In the genomic region with DNA sequence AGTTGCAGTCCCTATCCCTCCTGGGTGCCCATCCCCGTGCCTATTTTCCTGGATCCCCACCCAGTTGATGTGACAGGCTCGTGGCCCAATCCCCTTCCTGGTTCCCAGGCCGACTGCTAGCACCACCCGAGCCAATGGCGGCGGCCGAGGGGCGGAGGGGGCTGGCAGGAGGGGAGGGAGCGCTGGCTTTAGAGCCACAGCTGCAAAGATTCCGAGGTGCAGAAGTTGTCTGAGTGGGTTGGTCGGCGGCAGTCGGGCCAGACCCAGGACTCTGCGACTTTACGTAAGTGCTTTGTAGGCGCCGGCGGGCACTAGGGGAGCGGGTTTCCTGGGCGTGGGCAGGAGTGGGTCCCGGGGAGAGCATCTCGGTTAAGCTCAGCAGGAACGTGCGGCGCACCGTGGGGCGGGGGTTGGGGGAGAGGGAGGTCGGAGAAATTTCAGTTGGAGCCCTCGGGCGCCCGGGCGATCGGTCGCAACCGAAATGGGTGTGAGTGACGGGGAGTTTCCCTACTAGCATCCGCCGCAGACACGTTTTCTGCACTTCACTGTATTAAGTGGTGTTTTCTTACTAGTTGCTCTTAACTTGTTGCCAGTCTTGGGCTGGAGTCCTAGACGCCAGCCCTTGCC, we compare ENCODE assay signal across 7 cellular contexts. TPM values are rescaled to one million over a fixed set of nuclear protein-coding genes. Genes with fewer than 3 reads are reported as not detected.
DNase-seq lines count a peak whose midpoint lies in the region; ATAC-seq, FAIRE-seq and TF ChIP-seq lines count a peak whose summit lies in the region.

Gene PLS3, plus strand, starts transcription at position 197 of the 627 bp plus-strand sequence. CDS start 49,077 bp downstream, outside the sequence.

- FAIRE-seq in astrocyte (lab: Jason Lieb, UNC) = no peak

- H3K4me2 ChIP-seq in astrocyte (ENCODE audit: low read length) = peak within 1 kb of the TSS; percentile 85
- H3K4me2 ChIP-seq in trophoblast cell (ENCODE audit: low read length) = peak within 1 kb of the TSS; percentile 74

- no peaks in the 10 kb centered on the region for H3K27me3 Mint-ChIP-seq in astrocyte (ENCODE audit: low read depth, unreplicated experiment)

- peak within 1 kb of the TSS; percentile 53 for H2BK12ac ChIP-seq in trophoblast cell (ENCODE audit: low read length)

- H3K27me3 ChIP-seq in astrocyte (ENCODE audit: insufficient read depth, low read length) (no peaks in the 10 kb centered on the region), right atrium auricular region (no peaks in the 10 kb centered on the region), trophoblast cell (ENCODE audit: insufficient read depth, low read length) (no peaks in the 10 kb centered on the region)

- H3K36me3 Mint-ChIP-seq in astrocyte (ENCODE audit: low read depth, unreplicated experiment) = no peaks in the 10 kb centered on the region

- TF ChIP-seq CTCF in GM10248 (IDR thresholded peaks at IDR 0.05; ENCODE audit: control extremely low read depth, extremely low read depth, low read depth, missing control alignments) (no peak), astrocyte (IDR thresholded peaks at IDR 0.05; ENCODE audit: insufficient read depth, low read depth, low read length) (no peak), right atrium auricular region (IDR thresholded peaks at IDR 0.05) (no peak)

- H2BK5ac ChIP-seq in trophoblast cell (ENCODE audit: low read depth, low read length, poor library complexity) = peak within 1 kb of the TSS; percentile 67

- CTCF ChIA-PET in GM10248 (lab: Yijun Ruan, JAX) = interaction anchor here (0.6 kb wide), 1 partner anchor 23 kb away, joined by 3 read pairs; no protein-coding TSS in a partner anchor

- H3K18ac ChIP-seq in trophoblast cell (ENCODE audit: low read length) = peak within 1 kb of the TSS; percentile 76

- peak within 1 kb of the TSS; percentile 68 for H3K14ac ChIP-seq in trophoblast cell (ENCODE audit: low read length)

- H2AK5ac ChIP-seq in trophoblast cell (ENCODE audit: low read length) = peak within 1 kb of the TSS; percentile 15

- no peaks in the 10 kb centered on the region for H3K36me3 ChIP-seq in astrocyte (ENCODE audit: insufficient read depth, low read length)
- H3K36me3 ChIP-seq in right atrium auricular region = no peaks in the 10 kb centered on the region
- no peaks in the 10 kb centered on the region for H3K36me3 ChIP-seq in trophoblast cell (ENCODE audit: control insufficient read depth in 1 of 2, insufficient read depth in 2 of 2, low read length in 2 of 2)

- DNase-seq in GM10248 (ENCODE audit: extremely low spot score) (peak; percentile 55), NCI-H460 (ENCODE audit: extremely low read depth, low read depth) (peak; percentile 78), astrocyte (ENCODE audit: low read depth) (peak; percentile 83), right atrium auricular region (ENCODE audit: low spot score) (peak; percentile 79), trophoblast cell (peak; percentile 28 to 49)

- WGBS in trophoblast cell (ENCODE audit: extremely low coverage, insufficient coverage, insufficient read length) = no CpG with 5 or more reads among the region's 40 CpGs

- H3K9me3 ChIP-seq in astrocyte (ENCODE audit: insufficient read depth, low read depth, low read length) (no peaks in the 10 kb centered on the region), right atrium auricular region (no peaks in the 10 kb centered on the region), trophoblast cell (ENCODE audit: insufficient read depth, low read depth, low read length) (no peaks in the 10 kb centered on the region)

- H3K4me1 ChIP-seq in astrocyte (ENCODE audit: insufficient read depth, low read length) (peaks cover 30% of the 10 kb centered on the region), right atrium auricular region (peaks cover 0 to 6% of the 10 kb centered on the region in 2 donors), trophoblast cell (ENCODE audit: control insufficient read depth in 1 of 2, insufficient read depth in 2 of 2, low read length in 2 of 2) (peaks cover 3 to 7% of the 10 kb centered on the region in 2 experiments)

- peaks cover 12% of the 10 kb centered on the region for H3K4me1 Mint-ChIP-seq in astrocyte (ENCODE audit: low read depth, unreplicated experiment)

- H4K8ac ChIP-seq in trophoblast cell (ENCODE audit: low read depth, low read length) = peak within 1 kb of the TSS; percentile 85

- peaks cover 57% of the 10 kb centered on the region for H3K79me2 ChIP-seq in astrocyte (ENCODE audit: insufficient read depth, low read length)
- peaks cover 12% of the 10 kb centered on the region for H3K79me2 ChIP-seq in trophoblast cell (ENCODE audit: control insufficient read depth, insufficient read depth, low read length, poor library complexity)

- H3K4me3 ChIP-seq in astrocyte (ENCODE audit: insufficient read depth, low read depth, low read length) = peak within 1 kb of the TSS; percentile 86
- peak within 1 kb of the TSS; percentile 48 to 62 for H3K4me3 ChIP-seq in right atrium auricular region
- peak within 1 kb of the TSS; percentile 92 for H3K4me3 ChIP-seq in trophoblast cell (ENCODE audit: low read depth, low read length)

- H2BK120ac ChIP-seq in trophoblast cell (ENCODE audit: insufficient read depth, low read length, poor library complexity) = peak within 1 kb of the TSS; percentile 76

- peak within 1 kb of the TSS; percentile 94 for H3K27ac Mint-ChIP-seq in astrocyte (ENCODE audit: unreplicated experiment)

- H3K79me1 ChIP-seq in trophoblast cell (ENCODE audit: low read length) = peaks cover 14% of the 10 kb centered on the region

- H3K9me3 Mint-ChIP-seq in astrocyte (ENCODE audit: unreplicated experiment) = no peaks in the 10 kb centered on the region

- H3K9ac ChIP-seq in astrocyte (ENCODE audit: low read length) = peak within 1 kb of the TSS; percentile 95
- peak within 1 kb of the TSS; percentile 50 for H3K9ac ChIP-seq in trophoblast cell (ENCODE audit: low read length)

- H2AFZ ChIP-seq in astrocyte (ENCODE audit: low read depth, low read length) (peak within 1 kb of the TSS; percentile 37), trophoblast cell (ENCODE audit: insufficient read depth, low read length, poor library complexity) (peak within 1 kb of the TSS; percentile 75)

- peaks cover 18% of the 10 kb centered on the region for H4K20me1 ChIP-seq in astrocyte (ENCODE audit: insufficient read depth, low read length)

- POLR2A ChIA-PET in GM10248 (lab: Yijun Ruan, JAX) = interaction anchor here (0.9 kb wide), 1 partner anchor 19 kb away, joined by 3 read pairs; no protein-coding TSS in a partner anchor

- peak within 1 kb of the TSS; percentile 99 for H3K4ac ChIP-seq in trophoblast cell (ENCODE audit: low read depth, low read length)

- H4K12ac ChIP-seq in trophoblast cell (ENCODE audit: low read depth, low read length) = peak within 1 kb of the TSS; percentile 27

- H4K91ac ChIP-seq in trophoblast cell (ENCODE audit: low read depth, low read length) = peak within 1 kb of the TSS; percentile 96

- peak within 1 kb of the TSS; percentile 87 for H3K27ac ChIP-seq in astrocyte (ENCODE audit: low read depth, low read length)
- H3K27ac ChIP-seq in right atrium auricular region = peak within 1 kb of the TSS; percentile 82 to 86
- peak within 1 kb of the TSS; percentile 93 for H3K27ac ChIP-seq in trophoblast cell (ENCODE audit: low read depth, low read length)

- H3K23ac ChIP-seq in trophoblast cell (ENCODE audit: low read length) = no peak within 1 kb of the TSS

- ATAC-seq in HG02623 (IDR thresholded peaks at IDR 0.05; ENCODE audit: unreplicated experiment) = peak; percentile 70
- no peak for ATAC-seq in HG03439 (IDR thresholded peaks at IDR 0.05; ENCODE audit: unreplicated experiment)

- peak within 1 kb of the TSS; percentile 95 for H3K4me3 Mint-ChIP-seq in astrocyte (ENCODE audit: unreplicated experiment)

RNA-seq across cellular contexts. Expression of gene PLS3, which starts in this region (rescaled TPM):
- 95.0 and 104 TPM in 2 replicates for total RNA-seq in NCI-H460 (2014; rRNA removed; shearing (Covaris generic))
- 67.2 and 74.1 TPM in 2 replicates for polyA plus RNA-seq in NCI-H460 (2014; cell fraction: nucleus; rRNA removed)
- total RNA-seq in astrocyte = 310 and 313 TPM in 2 replicates
- 10 to 100 TPM; 33.4 to 40.1 TPM for total RNA-seq in right atrium auricular region
- 140 and 145 TPM in 2 replicates for polyA plus RNA-seq in trophoblast cell (2013)
